ENCODE assay signal across 16 cellular contexts in genomic region chr2:240795916-240796510, GRCh38. TPM values are rescaled to one million over a fixed set of nuclear protein-coding genes. Genes with fewer than 3 reads are reported as not detected.
A peak's percentile ranks its signal among the peaks of the same experiment; 100 is the strongest.
DNase-seq lines count a peak whose midpoint lies in the region; ATAC-seq and TF ChIP-seq lines count a peak whose summit lies in the region.
"Had no signal": no experiment of that assay in that cellular context is flagged by ENCODE, and none has a peak within 500 bp of the region (broad histone marks: within the 10 kb centered on the region; RNA-seq: fewer than 3 reads in every experiment).

No MANE protein-coding gene starts in this region.

- H3K4me2 ChIP-seq in osteoblast (ENCODE audit: insufficient read depth, low read length): no peak overlapping the region

- H3K27ac ChIP-seq in osteoblast (ENCODE audit: low read depth, low read length) (no peak overlapping the region), transverse colon (no peak overlapping the region)
- H3K27ac ChIP-seq: GM23248, Peyer's patch had no signal

- no peak for TF ChIP-seq POLR2A in transverse colon (IDR thresholded peaks at IDR 0.05)

- no peaks in the 10 kb centered on the region for H4K20me1 ChIP-seq in osteoblast (ENCODE audit: insufficient read depth, low read length)

- intact Hi-C loops in CD14-positive monocyte (cut with micrococcal nuclease) (no loop called here), transverse colon (cut with DNase I; ENCODE audit: low total_unique reads) (no loop called here)

- H3K27ac Mint-ChIP-seq in CD14-positive monocyte (no peak overlapping the region), endothelial cell (ENCODE audit: unreplicated experiment) (no peak overlapping the region)
- H3K27ac Mint-ChIP-seq: CD4-positive, CD25-positive, alpha-beta regulatory T cell; HFFc6 had no signal

- H3K27me3 Mint-ChIP-seq in CD14-positive monocyte (ENCODE audit: low read depth in 3 of 3) (peaks cover 6 to 24% (median 9%) of the 10 kb centered on the region in 3 donors), endothelial cell (ENCODE audit: unreplicated experiment) (peaks cover 2% of the 10 kb centered on the region)

- ATAC-seq in HG03095 (IDR thresholded peaks at IDR 0.05; ENCODE audit: unreplicated experiment) (no peak), GM18520 (IDR thresholded peaks at IDR 0.05; ENCODE audit: unreplicated experiment) (no peak)

- peak; percentile 43 for DNase-seq in activated effector memory CD4-positive, alpha-beta T cell treated with anti-CD3 and anti-CD28 coated beads, Interleukin-2, amount 50 U/mL, for 16 hours
- DNase-seq in activated effector memory CD4-positive, alpha-beta T cell treated with Interleukin-2 at 50 U/mL for 16 hours: no peak
- DNase-seq in CD14-positive monocyte (ENCODE audit: low spot score): peak; percentile 35
- DNase-seq in endothelial cell (ENCODE audit: low spot score): no peak
- DNase-seq in osteoblast (ENCODE audit: insufficient read length, low spot score, missing footprints): peak; percentile 72
- DNase-seq in transverse colon: no peak
- DNase-seq: CD4-positive, CD25-positive, alpha-beta regulatory T cell; GM23248; HFFc6; KBM-7; NCI-H1092; NCI-H69; Peyer's patch had no signal

- TF ChIP-seq CTCF in CD14-positive monocyte (IDR thresholded peaks at IDR 0.05) (no peak), endothelial cell (IDR thresholded peaks at IDR 0.05; ENCODE audit: unreplicated experiment) (no peak), osteoblast (IDR thresholded peaks at IDR 0.05; ENCODE audit: extremely low read depth, low read depth, low read length) (no peak), transverse colon (IDR thresholded peaks at IDR 0.05) (no peak)

- H3K4me1 ChIP-seq in osteoblast (ENCODE audit: insufficient read depth, low read length) (no peaks in the 10 kb centered on the region), transverse colon (no peaks in the 10 kb centered on the region)
- H3K4me1 ChIP-seq: Peyer's patch had no signal

- in situ Hi-C loops in transverse colon (cut with MboI; ENCODE audit: low pct_ligation_motif_present in 1 of 4, low pct_unique_long_range_greater_than_20kb in 1 of 4, low sequenced_read_pairs in 3 of 4): no loop called here

- H3K9me3 ChIP-seq in osteoblast (ENCODE audit: low read depth, low read length) (no peaks in the 10 kb centered on the region), transverse colon (no peaks in the 10 kb centered on the region)
- H3K9me3 ChIP-seq: Peyer's patch had no signal

- H3K36me3 Mint-ChIP-seq in CD14-positive monocyte (no peaks in the 10 kb centered on the region), endothelial cell (ENCODE audit: low read depth, unreplicated experiment) (peaks cover 9% of the 10 kb centered on the region)
- H3K36me3 Mint-ChIP-seq: CD4-positive, CD25-positive, alpha-beta regulatory T cell had no signal

- H3K27me3 ChIP-seq in osteoblast (ENCODE audit: insufficient read depth, low read length) (peaks cover 33% of the 10 kb centered on the region), transverse colon (peaks cover 35% of the 10 kb centered on the region)
- H3K27me3 ChIP-seq: Peyer's patch had no signal

- no peaks in the 10 kb centered on the region for H3K79me2 ChIP-seq in osteoblast (ENCODE audit: insufficient read depth, low read length)

- no peak overlapping the region for H2AFZ ChIP-seq in osteoblast (ENCODE audit: low read length)
- H2AFZ ChIP-seq: GM23248 had no signal

- no peaks in the 10 kb centered on the region for H3K36me3 ChIP-seq in osteoblast (ENCODE audit: insufficient read depth, low read length)
- H3K36me3 ChIP-seq in transverse colon: no peaks in the 10 kb centered on the region
- H3K36me3 ChIP-seq: Peyer's patch had no signal

- H3K4me3 Mint-ChIP-seq in CD14-positive monocyte: no peak overlapping the region
- H3K4me3 Mint-ChIP-seq in endothelial cell (ENCODE audit: unreplicated experiment): peak overlapping the region; percentile 35
- H3K4me3 Mint-ChIP-seq: CD4-positive, CD25-positive, alpha-beta regulatory T cell; HFFc6 had no signal

- WGBS in transverse colon (ENCODE audit: low coverage in 1 of 2), 2 donors: 77% methylated on average over 21 of the region's 21 CpGs; no CpG with 5 or more reads in 1 of the 2 donors

- H3K9me3 Mint-ChIP-seq in CD14-positive monocyte (peaks cover 0 to 5% (median 0%) of the 10 kb centered on the region in 7 donors), endothelial cell (ENCODE audit: unreplicated experiment) (no peaks in the 10 kb centered on the region)
- H3K9me3 Mint-ChIP-seq: CD4-positive, CD25-positive, alpha-beta regulatory T cell; HFFc6 had no signal

- TF ChIP-seq EP300 in transverse colon (IDR thresholded peaks at IDR 0.05; ENCODE audit: low read depth): no peak

- H3K4me1 Mint-ChIP-seq in CD14-positive monocyte: no peaks in the 10 kb centered on the region
- H3K4me1 Mint-ChIP-seq in endothelial cell (ENCODE audit: unreplicated experiment): peaks cover 13% of the 10 kb centered on the region
- H3K4me1 Mint-ChIP-seq: CD4-positive, CD25-positive, alpha-beta regulatory T cell had no signal

- H3K4me3 ChIP-seq in osteoblast (ENCODE audit: insufficient read depth, low read length): no peak overlapping the region
- H3K4me3 ChIP-seq in transverse colon: no peak overlapping the region
- H3K4me3 ChIP-seq: GM23248, Peyer's patch had no signal

RNA-seq across cellular contexts. Expression of gene KIF1A, which starts 24.0 kb away (rescaled TPM):
- not detected for polyA plus RNA-seq in CD14-positive monocyte
- total RNA-seq in endothelial cell (ENCODE audit: unreplicated experiment): 52.2 TPM
- under 0.01 TPM in 1 of 2 replicates, not detected in the other for total RNA-seq in osteoblast
- 1 to 10 TPM in 3 of 4 donors, under 1 TPM in 1; 0.40 to 3.4 (median 2.9) TPM for total RNA-seq in transverse colon
- total RNA-seq: CD4-positive, CD25-positive, alpha-beta regulatory T cell; HFFc6; MCF 10A had no signal
- polyA plus RNA-seq: CD4-positive, CD25-positive, alpha-beta regulatory T cell had no signal

Comparison
In these comparisons a context has a peak if more than half of its experiments do, and no peak if none do; other contexts are left out.
1. DNase-seq: peak in activated effector memory CD4-positive, alpha-beta T cell treated with anti-CD3 and anti-CD28 coated beads, Interleukin-2, amount 50 U/mL, for 16 hours (single experiment), CD14-positive monocyte (single experiment) and osteoblast (single experiment); none in activated effector memory CD4-positive, alpha-beta T cell treated with Interleukin-2 at 50 U/mL for 16 hours (single experiment), endothelial cell (single experiment) and transverse colon (single experiment).
2. RNA of gene KIF1A, which starts 24.0 kb away (total RNA-seq): 52.2 TPM in endothelial cell (single experiment); 0.40 to 3.4 TPM in transverse colon and under 0.01 TPM in osteoblast; every median in the first group is over 10 times any median in the second.